In the genomic region with DNA sequence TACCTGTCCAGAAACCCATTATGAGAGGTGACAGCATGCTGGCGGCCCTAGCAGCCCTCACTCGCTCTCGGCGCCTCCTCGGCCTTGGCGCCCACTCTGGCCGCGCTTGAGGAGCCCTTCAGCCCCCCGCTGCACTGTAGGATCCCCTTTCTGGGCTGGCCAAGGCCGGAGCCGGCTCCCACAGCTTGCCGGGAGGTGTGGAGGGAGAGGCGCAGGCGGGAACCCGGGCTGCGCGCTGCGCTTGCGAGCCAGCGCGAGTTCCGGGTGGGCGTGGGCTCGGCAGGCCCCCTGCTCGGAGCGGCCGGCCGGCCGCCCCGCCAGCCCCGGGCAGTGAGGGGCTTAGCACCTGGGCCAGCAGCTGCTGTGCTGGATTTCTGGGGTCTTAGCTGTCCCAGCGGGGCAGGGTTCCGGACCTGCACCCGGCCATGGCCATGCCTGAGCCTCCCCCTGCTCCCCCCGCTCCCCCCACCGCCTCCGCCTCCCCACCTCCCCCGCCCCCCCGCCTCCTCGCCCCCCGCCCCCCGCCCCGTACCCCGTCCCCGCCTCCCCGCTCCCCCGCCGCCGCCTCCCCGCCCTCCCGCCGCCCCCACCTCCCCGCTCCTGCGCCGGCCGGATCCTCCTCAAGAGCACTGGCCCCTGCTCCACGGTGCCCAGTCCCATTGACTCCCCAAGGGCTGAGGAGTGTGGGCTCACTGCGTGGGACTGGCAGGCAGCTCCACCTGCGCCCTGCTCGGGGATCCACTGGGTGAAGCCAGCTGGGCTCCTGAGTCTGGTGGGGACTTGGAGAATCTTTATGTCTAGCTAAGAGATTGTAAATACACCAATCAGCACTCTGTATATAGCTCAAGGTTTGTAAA, we compare ENCODE assay signal across 11 cellular contexts.
"Had no signal": no experiment of that assay in that cellular context is flagged by ENCODE, and none has a peak within 500 bp of the region (broad histone marks: within the 10 kb centered on the region; RNA-seq: fewer than 3 reads in every experiment).

No MANE protein-coding gene starts in this region.

- H3K9me3 ChIP-seq: breast epithelium, gastroesophageal sphincter, uterus had no signal

- H3K36me3 ChIP-seq: breast epithelium, gastroesophageal sphincter, uterus had no signal

- H3K4me1 ChIP-seq: breast epithelium, gastroesophageal sphincter, uterus had no signal

- H3K4me3 ChIP-seq: gastroesophageal sphincter, uterus had no signal

- DNase-seq: activated CD4-positive, alpha-beta T cell treated with anti-CD3 and anti-CD28 coated beads for 4 hours; activated CD8-positive, alpha-beta memory T cell treated with anti-CD3 and anti-CD28 coated beads, Interleukin-2, amount 50 U/mL, for 48 hours; activated naive CD8-positive, alpha-beta T cell treated with anti-CD3 and anti-CD28 coated beads, Interleukin-2, amount 10 ng/mL, durations not matched to agents 7 days and 5 days; cerebellar nuclear complex; dermis blood vessel endothelial cell; SW 1271; uterus had no signal

- H3K27ac ChIP-seq: breast epithelium, gastroesophageal sphincter, uterus had no signal

- H3K27me3 ChIP-seq: breast epithelium, gastroesophageal sphincter, uterus had no signal

- ATAC-seq: gastroesophageal sphincter, sciatic nerve, WTC11 had no signal
